In genomic region chr17:81516439-81516838, GRCh38 we compare ENCODE assay signal across 10 cellular contexts. TPM values are rescaled to one million over a fixed set of nuclear protein-coding genes. Genes with fewer than 3 reads are reported as not detected.
DNase-seq lines count a peak whose midpoint lies in the region; ATAC-seq, FAIRE-seq and TF ChIP-seq lines count a peak whose summit lies in the region.
"Had no signal": no experiment of that assay in that cellular context is flagged by ENCODE, and none has a peak within 500 bp of the region (broad histone marks: within the 10 kb centered on the region; RNA-seq: fewer than 3 reads in every experiment).

No MANE protein-coding gene starts in this region.

- no peaks in the 10 kb centered on the region for H3K27me3 ChIP-seq in GM12878 (replicated peaks in 1 of 2; ENCODE audit: control insufficient read depth in 2 of 2, insufficient read depth in 2 of 2, low read length in 1 of 2)
- H3K27me3 ChIP-seq in mesenchymal stem cell (ENCODE audit: control insufficient read depth in 1 of 2, insufficient read depth in 1 of 2, low read length in 2 of 2): no peaks in the 10 kb centered on the region
- H3K27me3 ChIP-seq in uterus: no peaks in the 10 kb centered on the region

- ATAC-seq in Right ventricle myocardium inferior: no peak
- no peak for ATAC-seq in left cardiac atrium
- no peak for ATAC-seq in GM12878
- ATAC-seq in HG03520 (IDR thresholded peaks at IDR 0.05; ENCODE audit: unreplicated experiment): no peak
- ATAC-seq in GM19395 (IDR thresholded peaks at IDR 0.05; ENCODE audit: unreplicated experiment): no peak

- H3K9me3 ChIP-seq in GM12878 (replicated peaks; ENCODE audit: control insufficient read depth, insufficient read depth, low read length): no peaks in the 10 kb centered on the region; the same call in 2 of the 3 replicates
- H3K9me3 ChIP-seq in mesenchymal stem cell (ENCODE audit: control insufficient read depth, low read length): no peaks in the 10 kb centered on the region
- H3K9me3 ChIP-seq in uterus: no peaks in the 10 kb centered on the region

- H2BK12ac ChIP-seq in mesenchymal stem cell (ENCODE audit: low read length in 2 of 2): peak overlapping the region in 1 of 2 experiments; percentile 59

- H2AFZ ChIP-seq in GM12878 (ENCODE audit: control insufficient read depth, low read depth, low read length) (no peak overlapping the region), mesenchymal stem cell (ENCODE audit: low read depth, low read length) (no peak overlapping the region)

- H3K4ac ChIP-seq in mesenchymal stem cell (ENCODE audit: low read depth in 1 of 2, low read length in 2 of 2): peak overlapping the region in 1 of 2 experiments; percentile 80

- SMC1A ChIA-PET in GM12878 (lab: Charles Lee; ENCODE audit: uncharacterized antibody, unreplicated experiment): interaction anchor here (0.8 to 1.1 kb wide), 3 partner anchors 45 to 84 kb away, joined by 3 to 4 read pairs (median 3); no protein-coding TSS in a partner anchor

- peak overlapping the region; percentile 72 for H3K4me3 ChIP-seq in GM12878
- peak overlapping the region; percentile 45 to 92 for H3K4me3 ChIP-seq in mesenchymal stem cell (ENCODE audit: insufficient read depth in 1 of 2, low read depth in 1 of 2, low read length in 2 of 2)
- peak overlapping the region; percentile 77 to 98 for H3K4me3 ChIP-seq in uterus

- H4K8ac ChIP-seq in mesenchymal stem cell (ENCODE audit: low read length): peak overlapping the region; percentile 16

- CTCF ChIA-PET in GM12878 (lab: Yijun Ruan, JAX): interaction anchor here (5.5 kb wide), 1 partner anchor 84 kb away, joined by 47 read pairs; no protein-coding TSS in a partner anchor

- H3K79me1 ChIP-seq in mesenchymal stem cell (replicated peaks; ENCODE audit: low read length, poor library complexity, severe bottlenecking): peaks cover 4% of the 10 kb centered on the region

- no peak for TF ChIP-seq RAD21 in GM12878 (IDR thresholded peaks at IDR 0.05; ENCODE audit: insufficient read depth, low read depth, low read length)

- in situ Hi-C loops in GM12878 (cut with MboI): no loop called here

- TF ChIP-seq EP300 in GM12878 (IDR thresholded peaks at IDR 0.05; ENCODE audit: borderline replicate concordance in 1 of 2, control insufficient read depth in 1 of 2, low read depth in 2 of 2, low read length in 2 of 2): no peak

- H2BK15ac ChIP-seq in mesenchymal stem cell (ENCODE audit: low read depth, poor library complexity, severe bottlenecking): peak overlapping the region; percentile 68

- no peak overlapping the region for H2BK5ac ChIP-seq in mesenchymal stem cell (ENCODE audit: low read depth, low read length, poor library complexity, severe bottlenecking)

- BruUV-seq in GM12878 (replicated peaks; lab: Mats Ljungman, UMichigan): no TSS peak

- POLR2A ChIA-PET in GM12878 (lab: Charles Lee): interaction anchor here (0.5 to 2.1 kb wide), 11 partner anchors 8 to 788 kb away, joined by 3 to 11 read pairs (median 5); partner anchors contain the start of gene FAAP100

- H3K4me1 ChIP-seq in GM12878 (ENCODE audit: control insufficient read depth, insufficient read depth, low read length) (peaks cover 33% of the 10 kb centered on the region), mesenchymal stem cell (ENCODE audit: control insufficient read depth, insufficient read depth, low read depth, low read length) (peaks cover 51% of the 10 kb centered on the region), uterus (peaks cover 3 to 25% of the 10 kb centered on the region in 2 donors)

- H3K9ac ChIP-seq in GM12878 (ENCODE audit: control insufficient read depth, insufficient read depth, low read length) (peak overlapping the region; percentile 87), mesenchymal stem cell (ENCODE audit: low read length) (peak overlapping the region; percentile 94)

- H3K79me2 ChIP-seq in GM12878 (ENCODE audit: control insufficient read depth, insufficient read depth, low read length): peaks cover 74% of the 10 kb centered on the region

- H3K4me2 ChIP-seq in GM12878 (ENCODE audit: control insufficient read depth, insufficient read depth) (peak overlapping the region; percentile 100), mesenchymal stem cell (ENCODE audit: low read length, poor library complexity, severe bottlenecking) (peak overlapping the region; percentile 94)

- H3K27ac ChIP-seq in GM12878 (ENCODE audit: control insufficient read depth, insufficient read depth): peak overlapping the region; percentile 100
- peak overlapping the region; percentile 98 for H3K27ac ChIP-seq in mesenchymal stem cell (ENCODE audit: low read length, poor library complexity, severe bottlenecking)
- peak overlapping the region; percentile 97 to 100 for H3K27ac ChIP-seq in uterus

- TF ChIP-seq CTCF in GM12878 (IDR thresholded peaks at IDR 0.05 in 2 of 3, conservative IDR thresholded peaks at IDR 0.05 in 1 of 3; ENCODE audit: control insufficient read depth in 2 of 3, extremely low read depth in 1 of 3, insufficient read depth in 1 of 3, low read depth in 3 of 3, low read length in 3 of 3) (no peak), uterus (IDR thresholded peaks at IDR 0.05) (no peak)

- peak overlapping the region; percentile 27 to 46 for H3K14ac ChIP-seq in mesenchymal stem cell (ENCODE audit: low read length in 2 of 2)

- no peak overlapping the region for H2BK120ac ChIP-seq in mesenchymal stem cell (ENCODE audit: low read depth, low read length)

- H3K23ac ChIP-seq in mesenchymal stem cell (ENCODE audit: low read length in 2 of 2): no peak overlapping the region

- intact Hi-C loops in Right ventricle myocardium inferior (cut with DNase I) (loop anchor here (5.0 kb wide), 1 partner anchor 36 kb away; the partner anchor contains the start of gene FAAP100), left cardiac atrium (cut with DNase I) (loop anchor here in 1 of 2 donors (5.0 kb wide), 2 partner anchors 36 to 86 kb away; partner anchors contain the start of gene FAAP100), GM12878 (cut with micrococcal nuclease; ENCODE audit: unreplicated experiment) (loop anchor here (2.0 to 10.0 kb wide), 3 partner anchors 36 to 262 kb away; partner anchors contain the start of gene FAAP100), uterus (cut with DNase I; ENCODE audit: low total_unique reads) (no loop called here)

- DNase-seq in Right ventricle myocardium inferior (ENCODE audit: missing footprints): peak; percentile 39
- DNase-seq in left cardiac atrium: no peak
- no peak for DNase-seq in GM12878 (ENCODE audit: low read depth, low spot score)
- no peak for DNase-seq in mesenchymal stem cell
- DNase-seq in uterus: peak; percentile 26 to 27
- DNase-seq in stimulated activated naive CD4-positive, alpha-beta T cell (lab: John Stamatoyannopoulos, UW): no peak
- DNase-seq: DMS 273 treated with DMSO at 0.1 percent for 48 hours had no signal

- TF ChIP-seq POLR2A in GM12878 (IDR thresholded peaks at IDR 0.05; ENCODE audit: low read depth, low read length) (peak; percentile 60; the same call in 1 of the 2 replicates), uterus (IDR thresholded peaks at IDR 0.05) (no peak)

- FAIRE-seq in GM12878 (lab: Jason Lieb, UNC): no peak
- FAIRE-seq: islet of Langerhans had no signal

- H2AK5ac ChIP-seq in mesenchymal stem cell (ENCODE audit: low read length, severe bottlenecking): peak overlapping the region; percentile 95

- peaks cover 4% of the 10 kb centered on the region for H4K20me1 ChIP-seq in GM12878 (ENCODE audit: control insufficient read depth, insufficient read depth)

- RAD21 ChIA-PET in GM12878 (lab: Charles Lee; ENCODE audit: unreplicated experiment): interaction anchor here (1.3 to 7.6 kb wide), 2 partner anchors 36 to 84 kb away, joined by 4 to 44 read pairs; partner anchors contain the start of gene FAAP100

- WGBS in GM12878 (ENCODE audit: insufficient coverage, insufficient replicate concordance, low lambda C conversion rate, missing lambda C conversion rate): 13% methylated on average over 4 of the region's 4 CpGs
- 89% methylated on average over 4 of the region's 4 CpGs for WGBS in mesenchymal stem cell

- peak overlapping the region; percentile 72 for H4K91ac ChIP-seq in mesenchymal stem cell (ENCODE audit: low read length)

- H3K18ac ChIP-seq in mesenchymal stem cell (ENCODE audit: low read depth in 1 of 2, low read length in 2 of 2): peak overlapping the region; percentile 17 to 59

- H3K36me3 ChIP-seq in GM12878 (ENCODE audit: control insufficient read depth in 2 of 2, insufficient read depth in 2 of 2, low read length in 1 of 2) (peaks cover 3 to 6% of the 10 kb centered on the region in 2 experiments), mesenchymal stem cell (ENCODE audit: control insufficient read depth in 1 of 2, insufficient read depth in 2 of 2, low read depth in 1 of 2, low read length in 2 of 2) (peaks cover 7 to 30% of the 10 kb centered on the region in 2 experiments), uterus (no peaks in the 10 kb centered on the region)

RNA-seq across cellular contexts. Expression of gene ACTG1, which starts 3.8 kb away (rescaled TPM):
- 468 TPM for total RNA-seq in Right ventricle myocardium inferior
- 1,000 to 10,000 TPM in 1 of 2 donors, 100 to 1,000 TPM in 1; 663 to 1,095 TPM for total RNA-seq in left cardiac atrium
- total RNA-seq in GM12878 (2013; cell fraction: nucleolus; rRNA removed): 961 and 1,180 TPM in 2 replicates
- 5,146 and 5,299 TPM in 2 replicates for total RNA-seq in GM12878 (2014; rRNA removed)
- 2,069 and 2,477 TPM in 2 replicates for total RNA-seq in GM12878 (2014; rRNA removed; fragmentation: Illumina TruSeq; extraction: Trizol)
- 5,806 and 6,105 TPM in 2 replicates for total RNA-seq in GM12878 (2021)
- 2,827 TPM for polyA plus RNA-seq in GM12878 (2011; ENCODE audit: low read depth)
- polyA plus RNA-seq in GM12878 (2011; rRNA removed): 466 and 810 TPM in 2 replicates
- polyA plus RNA-seq in GM12878 (2011; cell fraction: cytosol; rRNA removed): 2,470 and 3,258 TPM in 2 replicates
- 3,407 and 5,928 TPM in 2 replicates for polyA plus RNA-seq in GM12878 (2011; cell fraction: nucleus; rRNA removed)
- 4,353 and 5,466 TPM in 2 replicates for polyA plus RNA-seq in GM12878 (2012)
- 1,415 and 2,801 TPM in 2 replicates for polyA plus RNA-seq in GM12878 (2014; fragmentation: Illumina TruSeq; extraction: Trizol)
- polyA plus RNA-seq in GM12878 (2014; fragmentation: Nextera tagmentation; extraction: Ambion mirVana): 1,000 to 10,000 TPM in 1 of 2 experiments, 100 to 1,000 TPM in 1; 969 to 1,906 TPM
- 4,499 and 5,417 TPM in 2 replicates for polyA plus RNA-seq in GM12878 (2014; rRNA removed)
- polyA plus RNA-seq in GM12878 (2016; fragmentation: Nextera tagmentation; extraction: Ambion mirVana): 1,000 to 10,000 TPM; 4,621 to 4,893 TPM
- 709 and 994 TPM in 2 replicates for polyA minus RNA-seq in GM12878 (2011; rRNA and poly(A)+ RNA removed)
- polyA minus RNA-seq in GM12878 (2011; cell fraction: cytosol; rRNA and poly(A)+ RNA removed): 871 and 986 TPM in 2 replicates
- polyA minus RNA-seq in GM12878 (2011; cell fraction: nucleus; rRNA and poly(A)+ RNA removed): 602 and 1,073 TPM in 2 replicates
- 7,126 TPM for polyA plus RNA-seq in mesenchymal stem cell (2013, experiment 1 of 2)
- polyA plus RNA-seq in mesenchymal stem cell (2013, experiment 2 of 2): 6,723 TPM
- total RNA-seq in uterus: 1,000 to 10,000 TPM; 1,023 to 5,472 (median 2,159) TPM

RNA-seq across cellular contexts. Expression of gene FSCN2, which starts 11.7 kb away (rescaled TPM):
- total RNA-seq in Right ventricle myocardium inferior (0.19 TPM), left cardiac atrium (under 1 TPM; 0.38 to 0.39 TPM), GM12878 (2014; rRNA removed) (1.2 and 1.8 TPM in 2 replicates), GM12878 (2014; rRNA removed; fragmentation: Illumina TruSeq; extraction: Trizol) (0.14 and 0.58 TPM in 2 replicates), GM12878 (2021) (2.1 and 2.7 TPM in 2 replicates), uterus (1 to 10 TPM in 2 of 4 donors, not detected in 2; 5.0 to 7.4 TPM)
- total RNA-seq in GM12878 (2013; cell fraction: nucleolus; rRNA removed): 19.6 and 21.4 TPM in 2 replicates
- not detected for polyA plus RNA-seq in GM12878 (2011; ENCODE audit: low read depth)
- polyA plus RNA-seq in GM12878 (2011; rRNA removed) (0.29 and 0.65 TPM in 2 replicates), GM12878 (2014; fragmentation: Illumina TruSeq; extraction: Trizol) (0.19 and 0.24 TPM in 2 replicates), GM12878 (2014; fragmentation: Nextera tagmentation; extraction: Ambion mirVana) (not detected), GM12878 (2014; rRNA removed) (1.9 and 2.0 TPM in 2 replicates), GM12878 (2016; fragmentation: Nextera tagmentation; extraction: Ambion mirVana) (under 1 TPM in 1 of 2 experiments, not detected in 1; 0.12 TPM)
- polyA plus RNA-seq in GM12878 (2011; cell fraction: cytosol; rRNA removed): 0.69 and 1.0 TPM in 2 replicates
- 6.3 and 7.2 TPM in 2 replicates for polyA plus RNA-seq in GM12878 (2011; cell fraction: nucleus; rRNA removed)
- 1.5 and 1.6 TPM in 2 replicates for polyA plus RNA-seq in GM12878 (2012)
- 0.44 and 2.2 TPM in 2 replicates for polyA minus RNA-seq in GM12878 (2011; rRNA and poly(A)+ RNA removed)
- 0.80 and 1.0 TPM in 2 replicates for polyA minus RNA-seq in GM12878 (2011; cell fraction: cytosol; rRNA and poly(A)+ RNA removed)
- polyA minus RNA-seq in GM12878 (2011; cell fraction: nucleus; rRNA and poly(A)+ RNA removed): 3.7 and 4.2 TPM in 2 replicates
- 0.23 TPM for polyA plus RNA-seq in mesenchymal stem cell (2013, experiment 1 of 2)
- 0.15 TPM for polyA plus RNA-seq in mesenchymal stem cell (2013, experiment 2 of 2)

RNA-seq across cellular contexts. Expression of gene FAAP100, which starts 35.7 kb away (rescaled TPM):
- total RNA-seq in Right ventricle myocardium inferior (14.8 TPM), left cardiac atrium (10 to 100 TPM; 11.6 to 15.7 TPM), GM12878 (2014; rRNA removed) (25.1 and 25.8 TPM in 2 replicates), GM12878 (2014; rRNA removed; fragmentation: Illumina TruSeq; extraction: Trizol) (8.1 and 12.2 TPM in 2 replicates), GM12878 (2021) (39.6 and 46.2 TPM in 2 replicates), uterus (10 to 100 TPM in 2 of 4 donors, 1 to 10 TPM in 2; 3.5 to 31.2 (median 17.3) TPM)
- 86.7 and 99.0 TPM in 2 replicates for total RNA-seq in GM12878 (2013; cell fraction: nucleolus; rRNA removed)
- 6.6 TPM for polyA plus RNA-seq in GM12878 (2011; ENCODE audit: low read depth)
- polyA plus RNA-seq in GM12878 (2011; rRNA removed) (3.4 and 8.1 TPM in 2 replicates), GM12878 (2014; fragmentation: Illumina TruSeq; extraction: Trizol) (1.4 and 5.2 TPM in 2 replicates), GM12878 (2014; fragmentation: Nextera tagmentation; extraction: Ambion mirVana) (under 1 TPM; 0.11 to 0.49 TPM), GM12878 (2014; rRNA removed) (34.4 and 39.8 TPM in 2 replicates), GM12878 (2016; fragmentation: Nextera tagmentation; extraction: Ambion mirVana) (10 to 100 TPM; 22.0 to 26.8 TPM)
- polyA plus RNA-seq in GM12878 (2011; cell fraction: cytosol; rRNA removed): 16.4 and 25.8 TPM in 2 replicates
- polyA plus RNA-seq in GM12878 (2011; cell fraction: nucleus; rRNA removed): 52.4 and 74.0 TPM in 2 replicates
- polyA plus RNA-seq in GM12878 (2012): 16.2 and 18.9 TPM in 2 replicates
- 8.9 and 32.2 TPM in 2 replicates for polyA minus RNA-seq in GM12878 (2011; rRNA and poly(A)+ RNA removed)
- 13.6 and 14.8 TPM in 2 replicates for polyA minus RNA-seq in GM12878 (2011; cell fraction: cytosol; rRNA and poly(A)+ RNA removed)
- 36.3 and 44.7 TPM in 2 replicates for polyA minus RNA-seq in GM12878 (2011; cell fraction: nucleus; rRNA and poly(A)+ RNA removed)
- 10.1 TPM for polyA plus RNA-seq in mesenchymal stem cell (2013, experiment 1 of 2)
- 10.3 TPM for polyA plus RNA-seq in mesenchymal stem cell (2013, experiment 2 of 2)

Comparison
In these comparisons a context has a peak if more than half of its experiments do, and no peak if none do; other contexts are left out.
1. DNase-seq: peak in Right ventricle myocardium inferior (single experiment) and uterus (2 of 2); none in left cardiac atrium (single experiment), GM12878 (single experiment), mesenchymal stem cell (single experiment) and stimulated activated naive CD4-positive, alpha-beta T cell (0 of 6).
2. Peak in every context shown above with its lines, with median percentiles within 50 percentile points of each other: H3K27ac ChIP-seq and H3K4me3 ChIP-seq.